11 cellular contexts compared by ENCODE assay signal in genomic region chr3:48739617-48739954, GRCh38. TPM values are rescaled to one million over a fixed set of nuclear protein-coding genes. Genes with fewer than 3 reads are reported as not detected.
DNase-seq lines count a peak whose midpoint lies in the region; ATAC-seq and TF ChIP-seq lines count a peak whose summit lies in the region.
"Had no signal": no experiment of that assay in that cellular context is flagged by ENCODE, and none has a peak within 500 bp of the region (broad histone marks: within the 10 kb centered on the region; RNA-seq: fewer than 3 reads in every experiment).

No MANE protein-coding gene starts in this region.

- H3K27me3 Mint-ChIP-seq in activated CD8-positive, alpha-beta T cell treated with anti-CD3 and anti-CD28 coated beads, Interleukin-2, amount 10 ng/mL, durations not matched to agents 7 days and 5 days (ENCODE audit: low read depth): no peaks in the 10 kb centered on the region
- no peaks in the 10 kb centered on the region for H3K27me3 Mint-ChIP-seq in progenitor cell of endocrine pancreas
- H3K27me3 Mint-ChIP-seq: activated CD4-positive, alpha-beta memory T cell treated with anti-CD3 and anti-CD28 coated beads, Interleukin-2, amount 10 ng/mL, durations not matched to agents 7 days and 5 days; central memory CD8-positive, alpha-beta T cell had no signal

- H3K27ac Mint-ChIP-seq in activated CD8-positive, alpha-beta T cell treated with anti-CD3 and anti-CD28 coated beads, Interleukin-2, amount 10 ng/mL, durations not matched to agents 7 days and 5 days: no peak overlapping the region
- no peak overlapping the region for H3K27ac Mint-ChIP-seq in progenitor cell of endocrine pancreas
- H3K27ac Mint-ChIP-seq: activated CD4-positive, alpha-beta memory T cell treated with anti-CD3 and anti-CD28 coated beads, Interleukin-2, amount 10 ng/mL, durations not matched to agents 7 days and 5 days had no signal

- no peaks in the 10 kb centered on the region for H3K9me3 Mint-ChIP-seq in activated CD8-positive, alpha-beta T cell treated with anti-CD3 and anti-CD28 coated beads, Interleukin-2, amount 10 ng/mL, durations not matched to agents 7 days and 5 days (ENCODE audit: insufficient read depth)
- H3K9me3 Mint-ChIP-seq in progenitor cell of endocrine pancreas (ENCODE audit: low read depth): no peaks in the 10 kb centered on the region
- H3K9me3 Mint-ChIP-seq: activated CD4-positive, alpha-beta memory T cell treated with anti-CD3 and anti-CD28 coated beads, Interleukin-2, amount 10 ng/mL, durations not matched to agents 7 days and 5 days; central memory CD8-positive, alpha-beta T cell had no signal

- no peak overlapping the region for H3K4me3 Mint-ChIP-seq in activated CD8-positive, alpha-beta T cell treated with anti-CD3 and anti-CD28 coated beads, Interleukin-2, amount 10 ng/mL, durations not matched to agents 7 days and 5 days
- no peak overlapping the region for H3K4me3 Mint-ChIP-seq in progenitor cell of endocrine pancreas (ENCODE audit: low read depth)
- H3K4me3 Mint-ChIP-seq: activated CD4-positive, alpha-beta memory T cell treated with anti-CD3 and anti-CD28 coated beads, Interleukin-2, amount 10 ng/mL, durations not matched to agents 7 days and 5 days; central memory CD8-positive, alpha-beta T cell had no signal

- peaks cover 3% of the 10 kb centered on the region for H3K4me1 Mint-ChIP-seq in activated CD8-positive, alpha-beta T cell treated with anti-CD3 and anti-CD28 coated beads, Interleukin-2, amount 10 ng/mL, durations not matched to agents 7 days and 5 days (ENCODE audit: low read depth)
- H3K4me1 Mint-ChIP-seq in progenitor cell of endocrine pancreas (ENCODE audit: low read depth): peaks cover 23% of the 10 kb centered on the region
- H3K4me1 Mint-ChIP-seq: activated CD4-positive, alpha-beta memory T cell treated with anti-CD3 and anti-CD28 coated beads, Interleukin-2, amount 10 ng/mL, durations not matched to agents 7 days and 5 days; central memory CD8-positive, alpha-beta T cell had no signal

- H3K9ac ChIP-seq in mucosa of rectum (ENCODE audit: low read depth in 1 of 2, low read length in 2 of 2): peak overlapping the region; percentile 35 to 50

- H3K4me1 ChIP-seq in mucosa of rectum (ENCODE audit: control insufficient read depth in 2 of 2, insufficient read depth in 2 of 2, low read length in 2 of 2) (peaks cover 39 to 44% of the 10 kb centered on the region in 2 donors), tibial artery (peaks cover 4 to 28% (median 19%) of the 10 kb centered on the region in 4 donors)

- intact Hi-C loops in tibial artery (cut with DNase I; ENCODE audit: low total_unique reads): no loop called here

- peak; percentile 19 for ATAC-seq in HG02759 (IDR thresholded peaks at IDR 0.05; ENCODE audit: unreplicated experiment)
- peak; percentile 15 for ATAC-seq in activated CD8-positive, alpha-beta T cell treated with anti-CD3 and anti-CD28 coated beads, Interleukin-2, amount 10 ng/mL, durations not matched to agents 7 days and 5 days

- H3K36me3 Mint-ChIP-seq in activated CD8-positive, alpha-beta T cell treated with anti-CD3 and anti-CD28 coated beads, Interleukin-2, amount 10 ng/mL, durations not matched to agents 7 days and 5 days (ENCODE audit: low read depth): no peaks in the 10 kb centered on the region
- no peaks in the 10 kb centered on the region for H3K36me3 Mint-ChIP-seq in progenitor cell of endocrine pancreas (ENCODE audit: insufficient read depth)

- H3K36me3 ChIP-seq in mucosa of rectum (ENCODE audit: control insufficient read depth in 2 of 2, insufficient read depth in 2 of 2, low read length in 2 of 2) (no peaks in the 10 kb centered on the region), tibial artery (no peaks in the 10 kb centered on the region)

- TF ChIP-seq CTCF in tibial artery (IDR thresholded peaks at IDR 0.05): no peak
- TF ChIP-seq CTCF in progenitor cell of endocrine pancreas (IDR thresholded peaks at IDR 0.05; ENCODE audit: unreplicated experiment): no peak

- peak overlapping the region; percentile 76 to 91 for H3K27ac ChIP-seq in mucosa of rectum (ENCODE audit: low read depth in 2 of 2, low read length in 2 of 2)
- peak overlapping the region; percentile 63 to 66 for H3K27ac ChIP-seq in tibial artery

- H3K9me3 ChIP-seq in mucosa of rectum (ENCODE audit: control insufficient read depth in 2 of 2, low read length in 2 of 2) (no peaks in the 10 kb centered on the region), tibial artery (no peaks in the 10 kb centered on the region)

- POLR2A ChIA-PET in activated CD8-positive, alpha-beta T cell treated with anti-CD3 and anti-CD28 coated beads, Interleukin-2, amount 10 ng/mL, durations not matched to agents 7 days and 5 days (lab: Charles Lee): interaction anchor here (0.6 to 1.6 kb wide), 3 partner anchors 23 to 355 kb away, joined by 3 to 4 read pairs (median 3); partner anchors contain the start of genes IP6K2 and PRKAR2A

- no peaks in the 10 kb centered on the region for H3K27me3 ChIP-seq in mucosa of rectum (ENCODE audit: control insufficient read depth in 2 of 2, insufficient read depth in 2 of 2, low read length in 2 of 2)
- H3K27me3 ChIP-seq in tibial artery: no peaks in the 10 kb centered on the region

- CTCF ChIA-PET in activated CD8-positive, alpha-beta T cell treated with anti-CD3 and anti-CD28 coated beads, Interleukin-2, amount 10 ng/mL, durations not matched to agents 7 days and 5 days (lab: Charles Lee): interaction anchor here (0.7 to 3.2 kb wide), 26 partner anchors 8 to 440 kb away, joined by 3 to 19 read pairs (median 4); partner anchors contain the start of genes ARIH2, IP6K2, NCKIPSD and SLC25A20

- H3K4me3 ChIP-seq in mucosa of rectum (ENCODE audit: low read length in 2 of 2) (peak overlapping the region; percentile 28 to 65), tibial artery (peak overlapping the region in 1 of 2 donors; percentile 10)

- no peak for DNase-seq in activated CD8-positive, alpha-beta T cell treated with anti-CD3 and anti-CD28 coated beads, Interleukin-2, amount 10 ng/mL, durations not matched to agents 7 days and 5 days
- DNase-seq in tibial artery (no peak), NOMO-1 treated with dmso at 0.1 percent for 144 hours (lab: John Stamatoyannopoulos, UW; ENCODE audit: unreplicated experiment) (no peak), progenitor cell of endocrine pancreas (ENCODE audit: low spot score, unreplicated experiment) (no peak)
- DNase-seq in stimulated activated CD8-positive, alpha-beta memory T cell treated with anti-CD3 and anti-CD28 coated beads, Interleukin-4, amount 100 ng/mL, for 48 hours: no peak
- DNase-seq: GDM1, KG1 had no signal

RNA-seq across cellular contexts. Expression of gene IP6K2, which starts 22.6 kb away (rescaled TPM):
- total RNA-seq in activated CD8-positive, alpha-beta T cell treated with anti-CD3 and anti-CD28 coated beads, Interleukin-2, amount 10 ng/mL, durations not matched to agents 7 days and 5 days: 10 to 100 TPM; 49.6 to 50.4 TPM
- 207 and 212 TPM in 2 replicates for total RNA-seq in progenitor cell of endocrine pancreas

RNA-seq across cellular contexts. Expression of gene NCKIPSD, which starts 53.9 kb away (rescaled TPM):
- total RNA-seq in activated CD8-positive, alpha-beta T cell treated with anti-CD3 and anti-CD28 coated beads, Interleukin-2, amount 10 ng/mL, durations not matched to agents 7 days and 5 days: 10 to 100 TPM; 56.5 to 57.1 TPM
- total RNA-seq in progenitor cell of endocrine pancreas: 29.8 and 32.0 TPM in 2 replicates
